In genomic region chr1:100350787-100351094, GRCh38 we compare ENCODE assay signal across 8 cellular contexts. TPM values are rescaled to one million over a fixed set of nuclear protein-coding genes. Genes with fewer than 3 reads are reported as not detected.
DNase-seq lines count a peak whose midpoint lies in the region; ATAC-seq and TF ChIP-seq lines count a peak whose summit lies in the region.

No MANE protein-coding gene starts in this region.

- H3K36me3 ChIP-seq in SU-DHL-6 (ENCODE audit: low read length) (no peaks in the 10 kb centered on the region), aorta (ENCODE audit: control insufficient read depth in 1 of 2, insufficient read depth in 2 of 2, low read length in 1 of 2) (no peaks in the 10 kb centered on the region)

- peak overlapping the region; percentile 77; the same call in 1 of the 2 replicates for H3K9ac ChIP-seq in SU-DHL-6 (ENCODE audit: low read length)

- 71 to 72% methylated on average over 10 of the region's 10 CpGs for WGBS in aorta, 2 donors

- no peak for TF ChIP-seq CTCF in GM12864 (IDR thresholded peaks at IDR 0.05; ENCODE audit: low read depth, low read length, missing control alignments)
- no peak for TF ChIP-seq CTCF in SU-DHL-6 (IDR thresholded peaks at IDR 0.05; ENCODE audit: insufficient read depth, low read length, poor library complexity, severe bottlenecking)
- no peak for TF ChIP-seq CTCF in fibroblast of the aortic adventitia (IDR thresholded peaks at IDR 0.05; ENCODE audit: insufficient read depth, low read length)
- TF ChIP-seq CTCF in retinal pigment epithelial cell (conservative IDR thresholded peaks at IDR 0.05; ENCODE audit: low read depth, low read length) = no peak
- TF ChIP-seq CTCF in GM13976 (IDR thresholded peaks at IDR 0.05; ENCODE audit: borderline replicate concordance, control extremely low read depth, extremely low read depth, insufficient read depth, missing control alignments) = no peak

- peak overlapping the region; percentile 87 for H2AFZ ChIP-seq in SU-DHL-6 (ENCODE audit: low read depth, low read length, severe bottlenecking)

- H3F3A ChIP-seq in SU-DHL-6 (ENCODE audit: insufficient read depth) = peaks cover 28% of the 10 kb centered on the region

- H3K4me2 ChIP-seq in SU-DHL-6 (ENCODE audit: low read depth, low read length, poor library complexity, severe bottlenecking) = peak overlapping the region; percentile 85

- H3K27ac ChIP-seq in SU-DHL-6 (ENCODE audit: low read depth, low read length) (peak overlapping the region; percentile 79; the same call in 1 of the 2 replicates), aorta (ENCODE audit: low read depth in 1 of 2, low read length in 2 of 2) (peak overlapping the region in 1 of 2 donors; percentile 50)

- no peaks in the 10 kb centered on the region for H3K9me3 ChIP-seq in SU-DHL-6 (ENCODE audit: insufficient read depth, low read length)
- no peaks in the 10 kb centered on the region for H3K9me3 ChIP-seq in aorta (ENCODE audit: control insufficient read depth, low read length)

- no peaks in the 10 kb centered on the region for H3K27me3 ChIP-seq in SU-DHL-6 (ENCODE audit: low read length)
- H3K27me3 ChIP-seq in aorta (ENCODE audit: control insufficient read depth in 1 of 2, insufficient read depth in 2 of 2, low read length in 1 of 2) = no peaks in the 10 kb centered on the region

- no peaks in the 10 kb centered on the region for H4K20me1 ChIP-seq in SU-DHL-6 (ENCODE audit: low read depth, low read length)

- no peak for DNase-seq in GM12864 (ENCODE audit: low read depth)
- DNase-seq in fibroblast of the aortic adventitia (ENCODE audit: low read depth) = no peak
- no peak for DNase-seq in retinal pigment epithelial cell (ENCODE audit: low read depth)
- DNase-seq in UCSD-AML1 (lab: John Stamatoyannopoulos, UW; ENCODE audit: unreplicated experiment) = no peak
- DNase-seq in aorta = no peak
- no peak for DNase-seq in GM13976 (ENCODE audit: low spot score)

- ATAC-seq in aorta (ENCODE audit: low FRiP score) (no peak), GM18907 (IDR thresholded peaks at IDR 0.05; ENCODE audit: unreplicated experiment) (no peak)

- in situ Hi-C loops in GM13976 (cut with MboI; ENCODE audit: low sequenced_read_pairs, unreplicated experiment) = no loop called here

- intact Hi-C loops in aorta (cut with DNase I) = loop anchor here in 1 of 2 donors (2.0 to 5.0 kb wide), 2 partner anchors 102 to 547 kb away; partner anchors contain the start of genes DBT and SLC30A7

- no peaks in the 10 kb centered on the region for H3K9me2 ChIP-seq in SU-DHL-6 (replicated peaks; ENCODE audit: insufficient read depth, low read length)

- H3K4me1 ChIP-seq in aorta (ENCODE audit: control insufficient read depth in 1 of 2, insufficient read depth in 2 of 2, low read length in 2 of 2) = peaks cover 0 to 2% of the 10 kb centered on the region in 2 donors

- no peaks in the 10 kb centered on the region for H3K79me2 ChIP-seq in SU-DHL-6 (ENCODE audit: insufficient read depth, low read length)

- peak overlapping the region; percentile 72 for H3K4me3 ChIP-seq in GM12864 (ENCODE audit: low read depth, low read length)
- H3K4me3 ChIP-seq in SU-DHL-6 (ENCODE audit: insufficient read depth, low read length, poor library complexity, severe bottlenecking) = peak overlapping the region; percentile 79
- H3K4me3 ChIP-seq in fibroblast of the aortic adventitia (ENCODE audit: low read depth, low read length) = peak overlapping the region; percentile 85
- H3K4me3 ChIP-seq in retinal pigment epithelial cell (ENCODE audit: low read length) = peak overlapping the region; percentile 91
- no peak overlapping the region for H3K4me3 ChIP-seq in aorta (ENCODE audit: low read length in 2 of 2)

RNA-seq across cellular contexts. Expression of gene CDC14A, which starts 1.6 kb away (rescaled TPM):
- 5.0 and 6.3 TPM in 2 replicates for total RNA-seq in fibroblast of the aortic adventitia (ENCODE audit: low replicate concordance)
- total RNA-seq in aorta = 10 to 100 TPM in 1 of 2 donors, 1 to 10 TPM in 1; 8.3 to 14.0 TPM
- polyA plus RNA-seq in aorta = 1 to 10 TPM in 1 of 2 donors, under 1 TPM in 1; 0.88 to 1.7 TPM

Comparison
In these comparisons a context has a peak if more than half of its experiments do, and no peak if none do; other contexts are left out.
1. H3K4me3 ChIP-seq: peak in GM12864 (single experiment), SU-DHL-6 (single experiment), fibroblast of the aortic adventitia (single experiment) and retinal pigment epithelial cell (single experiment); none in aorta (0 of 2).